9 cellular contexts compared by ENCODE assay signal in genomic region chr9:128181480-128181879, GRCh38. TPM values are rescaled to one million over a fixed set of nuclear protein-coding genes. Genes with fewer than 3 reads are reported as not detected.
A peak's percentile ranks its signal among the peaks of the same experiment; 100 is the strongest.
DNase-seq lines count a peak whose midpoint lies in the region; ATAC-seq and TF ChIP-seq lines count a peak whose summit lies in the region.
"Not testable (repeated sequence)": the region's sequence is repeated elsewhere in the genome, so short reads cannot be mapped to it uniquely, and the experiment has no call there.
"Had no signal": no experiment of that assay in that cellular context is flagged by ENCODE, and none has a peak within 500 bp of the region (broad histone marks: within the 10 kb centered on the region; RNA-seq: fewer than 3 reads in every experiment).

No MANE protein-coding gene starts in this region.

- not testable (repeated sequence) for H3K27me3 ChIP-seq in BJ (ENCODE audit: control insufficient read depth, insufficient read depth, low read length); IMR-90 (ENCODE audit: control insufficient read depth, insufficient read depth, low read length); SK-N-SH (ENCODE audit: insufficient read depth)

- H2BK15ac ChIP-seq in IMR-90 (ENCODE audit: low read depth, low read length): not testable (repeated sequence)

- not testable (repeated sequence) for H3K4me1 Mint-ChIP-seq in nephron progenitor cell

- not testable (repeated sequence) for H3K9me2 ChIP-seq in SK-N-SH

- not testable (repeated sequence) for DNase-seq in BJ (ENCODE audit: low read depth); SK-N-SH
- peak; percentile 30 for DNase-seq in IMR-90
- DNase-seq in cardiac fibroblast (ENCODE audit: low read depth in 2 of 2): peak; percentile 62 to 63
- DNase-seq in fibroblast of pulmonary artery (ENCODE audit: low read depth): peak; percentile 46
- peak; percentile 38 for DNase-seq in iris pigment epithelial cell (ENCODE audit: low read depth)
- DNase-seq in nephron progenitor cell: peak; percentile 58
- peak in 27 of 49 donors; percentile 3 to 72 (median 38) for DNase-seq in substantia nigra (lab: John Stamatoyannopoulos, UW)

- not testable (repeated sequence) for H3K18ac ChIP-seq in IMR-90 (ENCODE audit: low read depth, low read length)

- not testable (repeated sequence) for TF ChIP-seq POLR2A in IMR-90 (IDR thresholded peaks at IDR 0.05; ENCODE audit: low read depth, low read length)

- not testable (repeated sequence) for H3K9me3 ChIP-seq in IMR-90 (ENCODE audit: control insufficient read depth, insufficient read depth, low read length); SK-N-SH

- POLR2A ChIA-PET in BJ (lab: Charles Lee); IMR-90 (lab: Charles Lee; ENCODE audit: unreplicated experiment); SK-N-SH (lab: Yijun Ruan, JAX): not testable (repeated sequence)

- H2BK20ac ChIP-seq in IMR-90 (ENCODE audit: low read depth, low read length): not testable (repeated sequence)

- peaks cover 1 to 24% of the 10 kb centered on the region in 2 experiments; a peak in 3 of 4 replicates for H3K79me1 ChIP-seq in IMR-90 (ENCODE audit: low read depth in 1 of 2, low read length in 2 of 2)

- TF ChIP-seq CTCF in BJ (IDR thresholded peaks at IDR 0.05; ENCODE audit: insufficient read depth, low read depth, low read length) (peak; percentile 55), IMR-90 (conservative IDR thresholded peaks at IDR 0.05; ENCODE audit: low read depth, low read length) (peak; percentile 40), SK-N-SH (IDR thresholded peaks at IDR 0.05) (peak; percentile 38), cardiac fibroblast (IDR thresholded peaks at IDR 0.05; ENCODE audit: low read depth, low read length) (peak; percentile 49), fibroblast of pulmonary artery (IDR thresholded peaks at IDR 0.05; ENCODE audit: low read length, missing control alignments) (peak; percentile 38), nephron progenitor cell (IDR thresholded peaks at IDR 0.05) (peak; percentile 39)

- H3K4me2 ChIP-seq in IMR-90 (ENCODE audit: low read depth, low read length); SK-N-SH: not testable (repeated sequence)

- not testable (repeated sequence) for H3K56ac ChIP-seq in IMR-90 (ENCODE audit: extremely low read depth, insufficient read depth, low read length)

- peak; percentile 46; the same call in 1 of the 2 replicates for TF ChIP-seq RAD21 in IMR-90 (IDR thresholded peaks at IDR 0.05; ENCODE audit: low read length)
- TF ChIP-seq RAD21 in SK-N-SH (IDR thresholded peaks at IDR 0.05; ENCODE audit: low read length): not testable (repeated sequence)

- H3K27ac Mint-ChIP-seq in nephron progenitor cell: not testable (repeated sequence)

- H2AK9ac ChIP-seq in IMR-90 (replicated peaks; ENCODE audit: low read depth, low read length, poor library complexity): not testable (repeated sequence)

- not testable (repeated sequence) for H3K4me1 ChIP-seq in IMR-90 (ENCODE audit: control insufficient read depth, insufficient read depth, low read length); SK-N-SH (ENCODE audit: control insufficient read depth in 1 of 2, insufficient read depth in 2 of 2, low read depth in 1 of 2, low read length in 1 of 2)

- not testable (repeated sequence) for H3F3A ChIP-seq in SK-N-SH (replicated peaks; ENCODE audit: insufficient read depth)

- TF ChIP-seq EP300 in SK-N-SH (IDR thresholded peaks at IDR 0.05; ENCODE audit: borderline replicate concordance in 1 of 2, low read depth in 1 of 2, low read length in 1 of 2): not testable (repeated sequence)

- H3K79me2 ChIP-seq in SK-N-SH (ENCODE audit: insufficient read depth): not testable (repeated sequence)

- H2AK5ac ChIP-seq in IMR-90 (ENCODE audit: low read depth, low read length): not testable (repeated sequence)

- H4K20me1 ChIP-seq in IMR-90 (ENCODE audit: insufficient read depth, low read length); SK-N-SH (ENCODE audit: insufficient read depth): not testable (repeated sequence)

- H3K9ac ChIP-seq in IMR-90 (ENCODE audit: low read depth, low read length); SK-N-SH: not testable (repeated sequence)

- not testable (repeated sequence) for H4K5ac ChIP-seq in IMR-90 (ENCODE audit: low read depth, low read length)

- H3K4me3 ChIP-seq in BJ (ENCODE audit: low read depth, low read length); IMR-90 (ENCODE audit: insufficient read depth, low read depth, low read length); SK-N-SH (ENCODE audit: low read depth in 2 of 2, low read length in 1 of 2); cardiac fibroblast (replicated peaks in 1 of 2; ENCODE audit: low read depth in 2 of 2, low read length in 2 of 2); fibroblast of pulmonary artery (replicated peaks; ENCODE audit: low read depth, low read length): not testable (repeated sequence)

- not testable (repeated sequence) for H4K8ac ChIP-seq in IMR-90 (ENCODE audit: low read depth in 2 of 2, low read length in 2 of 2)

- H2BK120ac ChIP-seq in IMR-90 (ENCODE audit: low read depth, low read length): not testable (repeated sequence)

- CTCF ChIA-PET in BJ (lab: Yijun Ruan, JAX) (interaction anchor here (0.7 to 4.0 kb wide), 4 partner anchors 9 to 160 kb away, joined by 4 to 20 read pairs (median 6); partner anchors contain the start of gene CIZ1), IMR-90 (lab: Yijun Ruan, JAX) (interaction anchor here (0.6 kb wide), 1 partner anchor 191 kb away, joined by 3 read pairs; no protein-coding TSS in a partner anchor), SK-N-SH (lab: Yijun Ruan, JAX) (interaction anchor here (0.7 to 1.7 kb wide), 2 partner anchors 9 to 25 kb away, joined by 3 to 8 read pairs; partner anchors contain the start of gene CIZ1)

- H3K23ac ChIP-seq in IMR-90 (ENCODE audit: low read depth, low read length): not testable (repeated sequence)

- in situ Hi-C loops in IMR-90 (cut with MboI; ENCODE audit: low sequenced_read_pairs): not testable (repeated sequence)

- not testable (repeated sequence) for H3K14ac ChIP-seq in IMR-90 (replicated peaks; ENCODE audit: low read depth, low read length)

- not testable (repeated sequence) for H2BK5ac ChIP-seq in IMR-90 (ENCODE audit: low read depth, low read length, poor library complexity, severe bottlenecking)

- H3K4me3 Mint-ChIP-seq in nephron progenitor cell: not testable (repeated sequence)

- dilution Hi-C loops in IMR-90 (cut with HindIII; ENCODE audit: low sequenced_read_pairs, unreplicated experiment): not testable (repeated sequence)

- BruUV-seq in IMR-90 (replicated peaks; lab: Mats Ljungman, UMichigan): not testable (repeated sequence)

- ATAC-seq in IMR-90 (ENCODE audit: low read depth): not testable (repeated sequence)

- peaks cover 30% of the 10 kb centered on the region for H3K9me3 Mint-ChIP-seq in nephron progenitor cell

- WGBS in IMR-90 (ENCODE audit: extremely low coverage in 2 of 2, insufficient read length in 1 of 2), 2 experiments: 47% methylated on average over 3 of the region's 12 CpGs; no CpG with 5 or more reads in 1 of the 2 experiments
- WGBS in SK-N-SH (ENCODE audit: low lambda C conversion rate): 93% methylated on average over 8 of the region's 12 CpGs

- H2AFZ ChIP-seq in IMR-90 (replicated peaks; ENCODE audit: low read length, poor library complexity); SK-N-SH (ENCODE audit: low read depth): not testable (repeated sequence)

- not testable (repeated sequence) for H3K9me1 ChIP-seq in IMR-90 (ENCODE audit: insufficient read depth, low read length)

- peaks cover 77% of the 10 kb centered on the region for H3K36me3 Mint-ChIP-seq in nephron progenitor cell (ENCODE audit: low read depth)

- H3K36me3 ChIP-seq in BJ (ENCODE audit: control insufficient read depth, insufficient read depth, low read length) (peaks cover 42% of the 10 kb centered on the region), IMR-90 (ENCODE audit: control insufficient read depth, insufficient read depth, low read length) (peaks cover 67% of the 10 kb centered on the region), SK-N-SH (replicated peaks in 1 of 2; ENCODE audit: control insufficient read depth in 1 of 2, insufficient read depth in 2 of 2, low read length in 1 of 2) (peaks cover 41 to 46% of the 10 kb centered on the region in 2 experiments)

- not testable (repeated sequence) for H4K91ac ChIP-seq in IMR-90 (ENCODE audit: insufficient read depth, low read depth, low read length)

- H3K4ac ChIP-seq in IMR-90 (ENCODE audit: low read depth, low read length): not testable (repeated sequence)

- H3K27ac ChIP-seq in IMR-90 (ENCODE audit: insufficient read depth, low read length); SK-N-SH (ENCODE audit: low read depth in 2 of 2, low read length in 1 of 2); substantia nigra (ENCODE audit: low read depth, low read length, poor library complexity, severe bottlenecking): not testable (repeated sequence)

- not testable (repeated sequence) for H3K27me3 Mint-ChIP-seq in nephron progenitor cell (ENCODE audit: low read depth, poor library complexity)

- intact Hi-C loops in IMR-90 (cut with micrococcal nuclease): not testable (repeated sequence)

RNA-seq across cellular contexts. Expression of gene CIZ1, which starts 9.9 kb away (rescaled TPM):
- polyA plus RNA-seq in BJ (2011; rRNA removed) (24.0 and 36.0 TPM in 2 replicates), IMR-90 (2012; rRNA removed) (51.9 and 54.4 TPM in 2 replicates), SK-N-SH (2012; rRNA removed) (36.6 and 37.0 TPM in 2 replicates)
- polyA minus RNA-seq in BJ (2011; rRNA and poly(A)+ RNA removed): 55.8 and 68.4 TPM in 2 replicates
- total RNA-seq in IMR-90 (2012; rRNA removed): 13.8 and 20.6 TPM in 2 replicates
- 31.3 and 33.3 TPM in 2 replicates for polyA plus RNA-seq in IMR-90 (2012; cell fraction: cytosol; rRNA removed)
- 104 and 121 TPM in 2 replicates for polyA plus RNA-seq in IMR-90 (2012; cell fraction: nucleus; rRNA removed; ENCODE audit: low replicate concordance)
- 21.4 and 22.4 TPM in 2 replicates for polyA plus RNA-seq in SK-N-SH (2012; cell fraction: cytosol; rRNA removed)
- 98.3 and 112 TPM in 2 replicates for polyA plus RNA-seq in SK-N-SH (2012; cell fraction: nucleus; rRNA removed)

RNA-seq across cellular contexts. Expression of gene BBLN, which starts 21.4 kb away (rescaled TPM):
- polyA plus RNA-seq in BJ (2011; rRNA removed) (45.0 and 60.4 TPM in 2 replicates), IMR-90 (2012; rRNA removed) (103 and 146 TPM in 2 replicates), SK-N-SH (2012; rRNA removed) (79.4 and 109 TPM in 2 replicates)
- 18.6 and 23.4 TPM in 2 replicates for polyA minus RNA-seq in BJ (2011; rRNA and poly(A)+ RNA removed)
- total RNA-seq in IMR-90 (2012; rRNA removed): 25.1 and 27.5 TPM in 2 replicates
- 190 and 213 TPM in 2 replicates for polyA plus RNA-seq in IMR-90 (2012; cell fraction: cytosol; rRNA removed)
- polyA plus RNA-seq in IMR-90 (2012; cell fraction: nucleus; rRNA removed; ENCODE audit: low replicate concordance): 36.9 and 66.7 TPM in 2 replicates
- polyA plus RNA-seq in SK-N-SH (2012; cell fraction: cytosol; rRNA removed): 53.9 and 87.3 TPM in 2 replicates
- polyA plus RNA-seq in SK-N-SH (2012; cell fraction: nucleus; rRNA removed): 44.6 and 72.8 TPM in 2 replicates

RNA-seq across cellular contexts. Expression of gene DNM1, which starts 21.7 kb away (rescaled TPM):
- polyA plus RNA-seq in BJ (2011; rRNA removed) (6.4 and 8.4 TPM in 2 replicates), IMR-90 (2012; rRNA removed) (17.7 and 19.3 TPM in 2 replicates), SK-N-SH (2012; rRNA removed) (31.0 and 35.7 TPM in 2 replicates)
- polyA minus RNA-seq in BJ (2011; rRNA and poly(A)+ RNA removed): 15.1 and 23.2 TPM in 2 replicates
- total RNA-seq in IMR-90 (2012; rRNA removed): 11.4 and 13.6 TPM in 2 replicates
- polyA plus RNA-seq in IMR-90 (2012; cell fraction: cytosol; rRNA removed): 7.8 and 11.0 TPM in 2 replicates
- polyA plus RNA-seq in IMR-90 (2012; cell fraction: nucleus; rRNA removed; ENCODE audit: low replicate concordance): 110 and 165 TPM in 2 replicates
- polyA plus RNA-seq in SK-N-SH (2012; cell fraction: cytosol; rRNA removed): 10.3 and 15.7 TPM in 2 replicates
- 167 and 203 TPM in 2 replicates for polyA plus RNA-seq in SK-N-SH (2012; cell fraction: nucleus; rRNA removed)

RNA-seq across cellular contexts. Expression of gene LCN2, which starts 32.2 kb away (rescaled TPM):
- polyA plus RNA-seq in BJ (2011; rRNA removed) (not detected in 2 replicates), IMR-90 (2012; rRNA removed) (not detected in 2 replicates), SK-N-SH (2012; rRNA removed) (not detected in 2 replicates)
- not detected in 2 replicates for polyA minus RNA-seq in BJ (2011; rRNA and poly(A)+ RNA removed)
- total RNA-seq in IMR-90 (2012; rRNA removed): not detected in 2 replicates
- not detected in 2 replicates for polyA plus RNA-seq in IMR-90 (2012; cell fraction: cytosol; rRNA removed)
- not detected in 2 replicates for polyA plus RNA-seq in IMR-90 (2012; cell fraction: nucleus; rRNA removed; ENCODE audit: low replicate concordance)
- not detected in 2 replicates for polyA plus RNA-seq in SK-N-SH (2012; cell fraction: cytosol; rRNA removed)
- polyA plus RNA-seq in SK-N-SH (2012; cell fraction: nucleus; rRNA removed): not detected in 2 replicates
- total RNA-seq: T-helper 1 cell treated with Interleukin-12 subunit alpha and Interleukin-12 subunit beta and Interleukin-4 antibody, amounts not matched to agents 30 ng/mL and 1 ng/mL, for 36 hours had no signal

RNA-seq across cellular contexts. Expression of gene PTGES2, which starts 54.0 kb away (rescaled TPM):
- polyA plus RNA-seq in BJ (2011; rRNA removed): 59.7 and 91.9 TPM in 2 replicates
- 35.4 and 59.8 TPM in 2 replicates for polyA minus RNA-seq in BJ (2011; rRNA and poly(A)+ RNA removed)
- 90.3 and 107 TPM in 2 replicates for total RNA-seq in IMR-90 (2012; rRNA removed)
- 99.2 and 100 TPM in 2 replicates for polyA plus RNA-seq in IMR-90 (2012; rRNA removed)
- polyA plus RNA-seq in IMR-90 (2012; cell fraction: cytosol; rRNA removed): 69.7 and 115 TPM in 2 replicates
- 116 and 217 TPM in 2 replicates for polyA plus RNA-seq in IMR-90 (2012; cell fraction: nucleus; rRNA removed; ENCODE audit: low replicate concordance)
- polyA plus RNA-seq in SK-N-SH (2012; rRNA removed): 130 and 141 TPM in 2 replicates
- polyA plus RNA-seq in SK-N-SH (2012; cell fraction: cytosol; rRNA removed): 56.6 and 84.9 TPM in 2 replicates
- polyA plus RNA-seq in SK-N-SH (2012; cell fraction: nucleus; rRNA removed): 165 and 193 TPM in 2 replicates
